ENCODE assay signal across 1 cellular context in the genomic region with DNA sequence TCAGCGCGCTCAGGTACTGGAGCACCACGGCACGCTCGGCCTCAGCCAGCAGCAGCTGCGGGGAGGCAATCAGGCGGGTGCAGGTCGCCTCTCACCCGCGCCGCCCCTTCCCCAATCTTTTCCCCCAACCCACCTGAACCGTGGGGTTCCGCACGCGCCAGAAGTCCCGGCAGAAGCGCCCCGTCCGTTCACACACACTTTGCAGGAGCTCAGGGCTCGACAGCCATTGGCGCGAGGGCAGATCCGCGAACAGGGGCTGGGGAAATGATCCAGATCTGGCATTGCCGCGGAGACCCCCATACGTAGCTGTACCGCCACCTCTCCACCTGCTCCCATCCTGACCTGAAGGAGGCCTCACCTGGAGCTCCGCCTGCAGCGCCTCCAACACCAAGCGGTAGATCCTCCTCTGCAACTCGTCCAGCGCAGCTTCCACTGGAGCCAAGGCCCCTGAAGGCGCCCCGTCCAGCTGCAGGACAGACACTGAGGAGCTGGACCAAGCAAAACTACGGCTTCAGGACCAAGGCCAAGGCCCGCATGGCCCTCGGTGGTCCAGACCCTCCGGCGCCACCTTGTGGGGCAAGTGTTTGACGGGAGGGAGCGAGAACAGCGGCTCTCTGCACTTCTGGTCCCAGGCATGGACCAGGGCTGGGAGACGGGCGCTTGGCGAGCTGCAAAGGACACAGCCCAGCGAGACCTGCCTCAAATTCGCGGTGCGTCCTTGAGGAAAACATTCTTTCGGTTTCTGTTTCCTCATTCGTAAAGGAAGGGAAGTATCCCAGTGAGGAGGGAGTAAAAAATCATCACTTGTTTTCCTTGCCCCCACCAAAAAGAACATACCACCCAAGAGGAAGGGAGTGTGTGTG.
TF ChIP-seq lines count a peak whose summit lies in the region.

No MANE protein-coding gene starts in this region.

TF ChIP-seq in HepG2, 621 proteins besides CTCF, POLR2A, EP300 and RAD21 (continued from another document and continues in another):
- peak; percentile 87; the same call in 1 of the 2 replicates for TF ChIP-seq FOXC1 (CRISPR knock-in tag; IDR thresholded peaks at IDR 0.05; ENCODE audit: borderline replicate concordance)
- TF ChIP-seq, protein P1, sequence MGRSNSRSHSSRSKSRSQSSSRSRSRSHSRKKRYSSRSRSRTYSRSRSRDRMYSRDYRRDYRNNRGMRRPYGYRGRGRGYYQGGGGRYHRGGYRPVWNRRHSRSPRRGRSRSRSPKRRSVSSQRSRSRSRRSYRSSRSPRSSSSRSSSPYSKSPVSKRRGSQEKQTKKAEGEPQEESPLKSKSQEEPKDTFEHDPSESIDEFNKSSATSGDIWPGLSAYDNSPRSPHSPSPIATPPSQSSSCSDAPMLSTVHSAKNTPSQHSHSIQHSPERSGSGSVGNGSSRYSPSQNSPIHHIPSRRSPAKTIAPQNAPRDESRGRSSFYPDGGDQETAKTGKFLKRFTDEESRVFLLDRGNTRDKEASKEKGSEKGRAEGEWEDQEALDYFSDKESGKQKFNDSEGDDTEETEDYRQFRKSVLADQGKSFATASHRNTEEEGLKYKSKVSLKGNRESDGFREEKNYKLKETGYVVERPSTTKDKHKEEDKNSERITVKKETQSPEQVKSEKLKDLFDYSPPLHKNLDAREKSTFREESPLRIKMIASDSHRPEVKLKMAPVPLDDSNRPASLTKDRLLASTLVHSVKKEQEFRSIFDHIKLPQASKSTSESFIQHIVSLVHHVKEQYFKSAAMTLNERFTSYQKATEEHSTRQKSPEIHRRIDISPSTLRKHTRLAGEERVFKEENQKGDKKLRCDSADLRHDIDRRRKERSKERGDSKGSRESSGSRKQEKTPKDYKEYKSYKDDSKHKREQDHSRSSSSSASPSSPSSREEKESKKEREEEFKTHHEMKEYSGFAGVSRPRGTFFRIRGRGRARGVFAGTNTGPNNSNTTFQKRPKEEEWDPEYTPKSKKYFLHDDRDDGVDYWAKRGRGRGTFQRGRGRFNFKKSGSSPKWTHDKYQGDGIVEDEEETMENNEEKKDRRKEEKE (IDR thresholded peaks at IDR 0.05), result no peak
- peak; percentile 69; the same call in 1 of the 2 replicates for TF ChIP-seq POGZ (CRISPR knock-in tag; IDR thresholded peaks at IDR 0.05)
- peak; percentile 86 for TF ChIP-seq ZNF12 (CRISPR knock-in tag; IDR thresholded peaks at IDR 0.05)
- no peak for TF ChIP-seq ARID2 (CRISPR knock-in tag; IDR thresholded peaks at IDR 0.05; ENCODE audit: borderline replicate concordance)
- peak; percentile 88 for TF ChIP-seq ZNF264 (CRISPR knock-in tag; IDR thresholded peaks at IDR 0.05)
- peak; percentile 81; the same call in 1 of the 2 replicates for TF ChIP-seq ZNF605 (CRISPR knock-in tag; IDR thresholded peaks at IDR 0.05)
- TF ChIP-seq, protein P2, sequence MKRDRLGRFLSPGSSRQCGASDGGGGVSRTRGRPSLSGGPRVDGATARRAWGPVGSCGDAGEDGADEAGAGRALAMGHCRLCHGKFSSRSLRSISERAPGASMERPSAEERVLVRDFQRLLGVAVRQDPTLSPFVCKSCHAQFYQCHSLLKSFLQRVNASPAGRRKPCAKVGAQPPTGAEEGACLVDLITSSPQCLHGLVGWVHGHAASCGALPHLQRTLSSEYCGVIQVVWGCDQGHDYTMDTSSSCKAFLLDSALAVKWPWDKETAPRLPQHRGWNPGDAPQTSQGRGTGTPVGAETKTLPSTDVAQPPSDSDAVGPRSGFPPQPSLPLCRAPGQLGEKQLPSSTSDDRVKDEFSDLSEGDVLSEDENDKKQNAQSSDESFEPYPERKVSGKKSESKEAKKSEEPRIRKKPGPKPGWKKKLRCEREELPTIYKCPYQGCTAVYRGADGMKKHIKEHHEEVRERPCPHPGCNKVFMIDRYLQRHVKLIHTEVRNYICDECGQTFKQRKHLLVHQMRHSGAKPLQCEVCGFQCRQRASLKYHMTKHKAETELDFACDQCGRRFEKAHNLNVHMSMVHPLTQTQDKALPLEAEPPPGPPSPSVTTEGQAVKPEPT (CRISPR knock-in tag; IDR thresholded peaks at IDR 0.05; ENCODE audit: low read depth), result peak; percentile 23; the same call in 1 of the 2 replicates
- TF ChIP-seq NFIB (CRISPR knock-in tag; IDR thresholded peaks at IDR 0.05; ENCODE audit: borderline replicate concordance), result no peak
- TF ChIP-seq, protein P3, sequence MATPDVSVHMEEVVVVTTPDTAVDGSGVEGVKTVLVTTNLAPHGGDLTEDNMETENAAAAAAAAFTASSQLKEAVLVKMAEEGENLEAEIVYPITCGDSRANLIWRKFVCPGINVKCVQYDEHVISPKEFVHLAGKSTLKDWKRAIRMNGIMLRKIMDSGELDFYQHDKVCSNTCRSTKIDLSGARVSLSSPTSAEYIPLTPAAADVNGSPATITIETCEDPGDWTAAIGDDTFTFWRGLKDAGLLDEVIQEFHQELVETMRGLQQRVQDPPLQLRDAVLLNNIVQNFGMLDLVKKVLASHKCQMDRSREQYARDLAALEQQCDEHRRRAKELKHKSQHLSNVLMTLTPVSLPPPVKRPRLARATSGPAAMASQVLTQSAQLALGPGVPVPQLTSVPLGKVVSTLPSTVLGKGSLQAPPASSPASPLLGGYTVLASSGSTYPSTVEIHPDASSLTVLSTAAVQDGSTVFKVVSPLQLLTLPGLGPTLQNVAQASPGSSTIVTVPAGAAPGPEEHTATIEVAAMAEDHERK (CRISPR knock-in tag; IDR thresholded peaks at IDR 0.05; ENCODE audit: low read depth), result no peak
- TF ChIP-seq ZNF567 (CRISPR knock-in tag; IDR thresholded peaks at IDR 0.05; ENCODE audit: borderline replicate concordance), result no peak
- no peak for TF ChIP-seq MLLT10 (CRISPR knock-in tag; IDR thresholded peaks at IDR 0.05)
- peak; percentile 85 for TF ChIP-seq ELF3 (CRISPR knock-in tag; IDR thresholded peaks at IDR 0.05)
- no peak for TF ChIP-seq AKAP8 (CRISPR knock-in tag; IDR thresholded peaks at IDR 0.05)
- 0 out of 2 replicates have a peak, but pooled peaks have one; percentile 6 for TF ChIP-seq MAFF (IDR thresholded peaks at IDR 0.05; ENCODE audit: low read depth, low read length)
- TF ChIP-seq ZNF563 (CRISPR knock-in tag; IDR thresholded peaks at IDR 0.05), result peak; percentile 70; the same call in 1 of the 2 replicates
- peak; percentile 75; the same call in 1 of the 2 replicates for TF ChIP-seq MAZ (IDR thresholded peaks at IDR 0.05; ENCODE audit: borderline replicate concordance, low read depth, low read length)
- peak; percentile 89 for TF ChIP-seq MAZ (CRISPR knock-in tag; IDR thresholded peaks at IDR 0.05; ENCODE audit: low read depth)
- peak; percentile 52; the same call in 1 of the 2 replicates for TF ChIP-seq ZFP37 (CRISPR knock-in tag; IDR thresholded peaks at IDR 0.05; ENCODE audit: borderline replicate concordance)
- TF ChIP-seq ZBTB1 (CRISPR knock-in tag; IDR thresholded peaks at IDR 0.05; ENCODE audit: borderline replicate concordance), result 0 out of 2 replicates have a peak, but pooled peaks have one; percentile 84
- peak; percentile 95 for TF ChIP-seq ZNF589 (CRISPR knock-in tag; conservative IDR thresholded peaks at IDR 0.05)
- TF ChIP-seq RBM39 (IDR thresholded peaks at IDR 0.05; ENCODE audit: low read depth, low read length, poor library complexity, severe bottlenecking), result peak; percentile 48
- peak; percentile 61; the same call in 1 of the 2 replicates for TF ChIP-seq ZNF430 (CRISPR knock-in tag; IDR thresholded peaks at IDR 0.05)
- TF ChIP-seq, protein P4, sequence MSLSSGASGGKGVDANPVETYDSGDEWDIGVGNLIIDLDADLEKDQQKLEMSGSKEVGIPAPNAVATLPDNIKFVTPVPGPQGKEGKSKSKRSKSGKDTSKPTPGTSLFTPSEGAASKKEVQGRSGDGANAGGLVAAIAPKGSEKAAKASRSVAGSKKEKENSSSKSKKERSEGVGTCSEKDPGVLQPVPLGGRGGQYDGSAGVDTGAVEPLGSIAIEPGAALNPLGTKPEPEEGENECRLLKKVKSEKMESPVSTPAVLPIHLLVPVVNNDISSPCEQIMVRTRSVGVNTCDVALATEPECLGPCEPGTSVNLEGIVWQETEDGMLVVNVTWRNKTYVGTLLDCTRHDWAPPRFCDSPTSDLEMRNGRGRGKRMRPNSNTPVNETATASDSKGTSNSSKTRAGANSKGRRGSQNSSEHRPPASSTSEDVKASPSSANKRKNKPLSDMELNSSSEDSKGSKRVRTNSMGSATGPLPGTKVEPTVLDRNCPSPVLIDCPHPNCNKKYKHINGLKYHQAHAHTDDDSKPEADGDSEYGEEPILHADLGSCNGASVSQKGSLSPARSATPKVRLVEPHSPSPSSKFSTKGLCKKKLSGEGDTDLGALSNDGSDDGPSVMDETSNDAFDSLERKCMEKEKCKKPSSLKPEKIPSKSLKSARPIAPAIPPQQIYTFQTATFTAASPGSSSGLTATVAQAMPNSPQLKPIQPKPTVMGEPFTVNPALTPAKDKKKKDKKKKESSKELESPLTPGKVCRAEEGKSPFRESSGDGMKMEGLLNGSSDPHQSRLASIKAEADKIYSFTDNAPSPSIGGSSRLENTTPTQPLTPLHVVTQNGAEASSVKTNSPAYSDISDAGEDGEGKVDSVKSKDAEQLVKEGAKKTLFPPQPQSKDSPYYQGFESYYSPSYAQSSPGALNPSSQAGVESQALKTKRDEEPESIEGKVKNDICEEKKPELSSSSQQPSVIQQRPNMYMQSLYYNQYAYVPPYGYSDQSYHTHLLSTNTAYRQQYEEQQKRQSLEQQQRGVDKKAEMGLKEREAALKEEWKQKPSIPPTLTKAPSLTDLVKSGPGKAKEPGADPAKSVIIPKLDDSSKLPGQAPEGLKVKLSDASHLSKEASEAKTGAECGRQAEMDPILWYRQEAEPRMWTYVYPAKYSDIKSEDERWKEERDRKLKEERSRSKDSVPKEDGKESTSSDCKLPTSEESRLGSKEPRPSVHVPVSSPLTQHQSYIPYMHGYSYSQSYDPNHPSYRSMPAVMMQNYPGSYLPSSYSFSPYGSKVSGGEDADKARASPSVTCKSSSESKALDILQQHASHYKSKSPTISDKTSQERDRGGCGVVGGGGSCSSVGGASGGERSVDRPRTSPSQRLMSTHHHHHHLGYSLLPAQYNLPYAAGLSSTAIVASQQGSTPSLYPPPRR (CRISPR knock-in tag; IDR thresholded peaks at IDR 0.05; ENCODE audit: borderline replicate concordance), result no peak; the same call in 1 of the 2 replicates
- TF ChIP-seq, protein P5, sequence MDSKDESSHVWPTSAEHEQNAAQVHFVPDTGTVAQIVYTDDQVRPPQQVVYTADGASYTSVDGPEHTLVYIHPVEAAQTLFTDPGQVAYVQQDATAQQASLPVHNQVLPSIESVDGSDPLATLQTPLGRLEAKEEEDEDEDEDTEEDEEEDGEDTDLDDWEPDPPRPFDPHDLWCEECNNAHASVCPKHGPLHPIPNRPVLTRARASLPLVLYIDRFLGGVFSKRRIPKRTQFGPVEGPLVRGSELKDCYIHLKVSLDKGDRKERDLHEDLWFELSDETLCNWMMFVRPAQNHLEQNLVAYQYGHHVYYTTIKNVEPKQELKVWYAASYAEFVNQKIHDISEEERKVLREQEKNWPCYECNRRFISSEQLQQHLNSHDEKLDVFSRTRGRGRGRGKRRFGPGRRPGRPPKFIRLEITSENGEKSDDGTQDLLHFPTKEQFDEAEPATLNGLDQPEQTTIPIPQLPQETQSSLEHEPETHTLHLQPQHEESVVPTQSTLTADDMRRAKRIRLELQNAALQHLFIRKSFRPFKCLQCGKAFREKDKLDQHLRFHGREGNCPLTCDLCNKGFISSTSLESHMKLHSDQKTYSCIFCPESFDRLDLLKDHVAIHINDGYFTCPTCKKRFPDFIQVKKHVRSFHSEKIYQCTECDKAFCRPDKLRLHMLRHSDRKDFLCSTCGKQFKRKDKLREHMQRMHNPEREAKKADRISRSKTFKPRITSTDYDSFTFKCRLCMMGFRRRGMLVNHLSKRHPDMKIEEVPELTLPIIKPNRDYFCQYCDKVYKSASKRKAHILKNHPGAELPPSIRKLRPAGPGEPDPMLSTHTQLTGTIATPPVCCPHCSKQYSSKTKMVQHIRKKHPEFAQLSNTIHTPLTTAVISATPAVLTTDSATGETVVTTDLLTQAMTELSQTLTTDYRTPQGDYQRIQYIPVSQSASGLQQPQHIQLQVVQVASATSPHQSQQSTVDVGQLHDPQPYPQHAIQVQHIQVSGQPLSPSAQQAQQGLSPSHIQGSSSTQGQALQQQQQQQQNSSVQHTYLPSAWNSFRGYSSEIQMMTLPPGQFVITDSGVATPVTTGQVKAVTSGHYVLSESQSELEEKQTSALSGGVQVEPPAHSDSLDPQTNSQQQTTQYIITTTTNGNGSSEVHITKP (CRISPR knock-in tag; IDR thresholded peaks at IDR 0.05; ENCODE audit: low read depth), result peak; percentile 74
- no peak for TF ChIP-seq ZSCAN22 (CRISPR knock-in tag; IDR thresholded peaks at IDR 0.05)
- TF ChIP-seq NR2C2 (CRISPR knock-in tag; IDR thresholded peaks at IDR 0.05; ENCODE audit: borderline replicate concordance), result no peak
- peak; percentile 58; the same call in 1 of the 2 replicates for TF ChIP-seq KDM1A (CRISPR knock-in tag; IDR thresholded peaks at IDR 0.05)
- peak; percentile 74; the same call in 1 of the 2 replicates for TF ChIP-seq ZNF547 (CRISPR knock-in tag; IDR thresholded peaks at IDR 0.05)
- no peak for TF ChIP-seq NCOA5 (CRISPR knock-in tag; IDR thresholded peaks at IDR 0.05)
- TF ChIP-seq, protein P6, sequence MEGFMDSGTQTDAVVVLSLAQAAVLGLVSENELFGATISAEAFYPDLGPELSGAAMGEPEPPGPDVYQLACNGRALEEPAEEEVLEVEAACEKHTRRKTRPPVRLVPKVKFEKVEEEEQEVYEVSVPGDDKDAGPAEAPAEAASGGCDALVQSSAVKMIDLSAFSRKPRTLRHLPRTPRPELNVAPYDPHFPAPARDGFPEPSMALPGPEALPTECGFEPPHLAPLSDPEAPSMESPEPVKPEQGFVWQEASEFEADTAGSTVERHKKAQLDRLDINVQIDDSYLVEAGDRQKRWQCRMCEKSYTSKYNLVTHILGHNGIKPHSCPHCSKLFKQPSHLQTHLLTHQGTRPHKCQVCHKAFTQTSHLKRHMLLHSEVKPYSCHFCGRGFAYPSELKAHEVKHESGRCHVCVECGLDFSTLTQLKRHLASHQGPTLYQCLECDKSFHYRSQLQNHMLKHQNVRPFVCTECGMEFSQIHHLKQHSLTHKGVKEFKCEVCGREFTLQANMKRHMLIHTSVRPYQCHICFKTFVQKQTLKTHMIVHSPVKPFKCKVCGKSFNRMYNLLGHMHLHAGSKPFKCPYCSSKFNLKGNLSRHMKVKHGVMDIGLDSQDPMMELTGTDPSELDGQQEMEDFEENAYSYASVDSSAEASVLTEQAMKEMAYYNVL (CRISPR knock-in tag; IDR thresholded peaks at IDR 0.05; ENCODE audit: borderline replicate concordance), result peak; percentile 91; the same call in 1 of the 2 replicates
- TF ChIP-seq, protein P7, sequence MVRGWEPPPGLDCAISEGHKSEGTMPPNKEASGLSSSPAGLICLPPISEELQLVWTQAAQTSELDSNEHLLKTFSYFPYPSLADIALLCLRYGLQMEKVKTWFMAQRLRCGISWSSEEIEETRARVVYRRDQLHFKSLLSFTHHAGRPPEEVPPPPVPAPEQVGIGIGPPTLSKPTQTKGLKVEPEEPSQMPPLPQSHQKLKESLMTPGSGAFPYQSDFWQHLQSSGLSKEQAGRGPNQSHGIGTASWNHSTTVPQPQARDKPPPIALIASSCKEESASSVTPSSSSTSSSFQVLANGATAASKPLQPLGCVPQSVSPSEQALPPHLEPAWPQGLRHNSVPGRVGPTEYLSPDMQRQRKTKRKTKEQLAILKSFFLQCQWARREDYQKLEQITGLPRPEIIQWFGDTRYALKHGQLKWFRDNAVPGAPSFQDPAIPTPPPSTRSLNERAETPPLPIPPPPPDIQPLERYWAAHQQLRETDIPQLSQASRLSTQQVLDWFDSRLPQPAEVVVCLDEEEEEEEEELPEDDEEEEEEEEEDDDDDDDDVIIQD (CRISPR knock-in tag; IDR thresholded peaks at IDR 0.05; ENCODE audit: low read depth), result 0 out of 2 replicates have a peak, but pooled peaks have one; percentile 34
- peak; percentile 83; the same call in 1 of the 2 replicates for TF ChIP-seq ZNF180 (CRISPR knock-in tag; IDR thresholded peaks at IDR 0.05; ENCODE audit: borderline replicate concordance, low read depth)
- no peak for TF ChIP-seq GTF3A (CRISPR knock-in tag; conservative IDR thresholded peaks at IDR 0.05)
- no peak for TF ChIP-seq ZFAT (CRISPR knock-in tag; conservative IDR thresholded peaks at IDR 0.05)
- TF ChIP-seq ZNF782 (CRISPR knock-in tag; IDR thresholded peaks at IDR 0.05; ENCODE audit: borderline replicate concordance), result peak; percentile 51; the same call in 1 of the 2 replicates
- no peak for TF ChIP-seq ZNF207 (IDR thresholded peaks at IDR 0.05; ENCODE audit: borderline replicate concordance)
